In the genomic region with DNA sequence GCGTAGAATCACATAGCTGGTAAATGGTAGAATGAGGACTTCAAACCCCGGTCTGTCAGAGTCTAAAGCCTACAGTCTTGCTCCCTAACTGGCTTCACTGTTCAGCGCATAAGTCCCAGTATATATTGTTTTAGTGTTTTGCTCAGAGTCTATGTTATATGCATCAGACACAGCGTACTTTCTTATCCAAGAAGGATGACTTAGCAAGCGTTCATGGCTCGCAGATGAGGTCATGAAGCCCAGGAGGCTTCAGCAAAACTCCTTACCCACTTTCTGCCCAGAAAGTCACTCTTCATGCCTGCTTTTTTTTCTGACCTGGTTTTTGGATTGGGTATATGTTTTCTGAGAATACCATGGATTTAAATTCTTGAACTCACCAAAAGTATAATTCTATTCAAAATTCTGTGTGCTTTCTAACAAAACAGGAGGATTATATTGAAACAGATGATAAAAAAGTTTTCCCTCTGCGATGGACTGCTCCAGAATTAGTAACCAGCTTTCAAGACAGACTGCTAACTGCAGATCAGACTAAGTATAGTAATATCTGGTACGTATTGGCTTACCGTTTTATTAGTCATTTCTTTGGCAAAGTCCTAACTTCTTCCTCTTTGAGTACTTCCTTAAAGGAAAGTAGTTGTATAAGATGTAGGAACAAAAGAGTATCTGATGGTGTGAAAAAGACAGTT, we compare ENCODE assay signal across 13 cellular contexts. TPM values are rescaled to one million over a fixed set of nuclear protein-coding genes. Genes with fewer than 3 reads are reported as not detected.
DNase-seq lines count a peak whose midpoint lies in the region; ATAC-seq, FAIRE-seq and TF ChIP-seq lines count a peak whose summit lies in the region.
"Had no signal": no experiment of that assay in that cellular context is flagged by ENCODE, and none has a peak within 500 bp of the region (broad histone marks: within the 10 kb centered on the region; RNA-seq: fewer than 3 reads in every experiment).

No MANE protein-coding gene starts in this region.

- H3K27ac Mint-ChIP-seq in nephron progenitor cell = peak overlapping the region; percentile 30

- H3K4me1 Mint-ChIP-seq in nephron progenitor cell = no peaks in the 10 kb centered on the region

- no peak overlapping the region for H3K4me3 ChIP-seq in NB4 (ENCODE audit: low read depth, low read length)
- H3K4me3 ChIP-seq in brain microvascular endothelial cell (ENCODE audit: low read depth, low read length) = no peak overlapping the region
- H3K4me3 ChIP-seq in small intestine (ENCODE audit: low read depth in 1 of 2, low read length in 2 of 2) = no peak overlapping the region
- H3K4me3 ChIP-seq: esophagus squamous epithelium, left ventricle myocardium inferior, tibial nerve had no signal

- no peak overlapping the region for H3K4me3 Mint-ChIP-seq in nephron progenitor cell

- no peaks in the 10 kb centered on the region for H3K27me3 Mint-ChIP-seq in nephron progenitor cell (ENCODE audit: low read depth, poor library complexity)

- no peak for TF ChIP-seq CTCF in NB4 (IDR thresholded peaks at IDR 0.05; ENCODE audit: low read depth, low read length)
- TF ChIP-seq CTCF in brain microvascular endothelial cell (IDR thresholded peaks at IDR 0.05; ENCODE audit: low read depth, low read length, missing control alignments) = no peak
- no peak for TF ChIP-seq CTCF in nephron progenitor cell (IDR thresholded peaks at IDR 0.05)

- FAIRE-seq in small intestine (lab: Jason Lieb, UNC) = no peak

- H3K27ac ChIP-seq in brain microvascular endothelial cell (peak overlapping the region; percentile 47), small intestine (ENCODE audit: low read depth in 1 of 2, low read length in 1 of 2) (no peak overlapping the region)
- H3K27ac ChIP-seq: esophagus squamous epithelium, left ventricle myocardium inferior had no signal

- H3K9me3 Mint-ChIP-seq in nephron progenitor cell = peaks cover 15% of the 10 kb centered on the region

- in situ Hi-C loops in brain microvascular endothelial cell (cut with HindIII; ENCODE audit: low pct_ligation_motif_present, low sequenced_read_pairs) = no loop called here

- no peaks in the 10 kb centered on the region for H3K4me1 ChIP-seq in small intestine (ENCODE audit: control insufficient read depth in 2 of 2, insufficient read depth in 1 of 2, low read depth in 1 of 2, low read length in 1 of 2)
- H3K4me1 ChIP-seq: left ventricle myocardium inferior, tibial nerve had no signal

- peaks cover 76% of the 10 kb centered on the region for H3K36me3 Mint-ChIP-seq in nephron progenitor cell (ENCODE audit: low read depth)

- 76 to 85% (median 84%) methylated on average over 9 of the region's 9 CpGs for WGBS in small intestine, 3 donors

- no peaks in the 10 kb centered on the region for H3K9me3 ChIP-seq in small intestine (ENCODE audit: control insufficient read depth, low read depth)
- H3K9me3 ChIP-seq: esophagus squamous epithelium, left ventricle myocardium inferior, tibial nerve had no signal

- no peaks in the 10 kb centered on the region for H3K27me3 ChIP-seq in brain microvascular endothelial cell (replicated peaks)
- no peaks in the 10 kb centered on the region for H3K27me3 ChIP-seq in small intestine (ENCODE audit: control insufficient read depth in 2 of 2, insufficient read depth in 2 of 2, low read length in 2 of 2)
- H3K27me3 ChIP-seq: esophagus squamous epithelium, tibial nerve had no signal

- no peak for TF ChIP-seq POLR2A in NB4 (IDR thresholded peaks at IDR 0.05; ENCODE audit: extremely low read depth, insufficient read length)

- DNase-seq in A172 (ENCODE audit: low spot score) = peak; percentile 47
- peak; percentile 53 for DNase-seq in NB4 (ENCODE audit: low read depth)
- peak; percentile 37 for DNase-seq in brain microvascular endothelial cell
- DNase-seq in nephron progenitor cell = no peak
- no peak for DNase-seq in small intestine
- no peak for DNase-seq in KG1 (lab: John Stamatoyannopoulos, UW)
- DNase-seq: esophagus squamous epithelium, GDM1, left ventricle myocardium inferior, NCI-H526 treated with DMSO at 0.1 percent for 48 hours had no signal

- ATAC-seq in GM21526 (IDR thresholded peaks at IDR 0.05; ENCODE audit: low FRiP score, unreplicated experiment) = no peak
- ATAC-seq in GM18519 (IDR thresholded peaks at IDR 0.05; ENCODE audit: low FRiP score, unreplicated experiment) = no peak

- H3K36me3 ChIP-seq in brain microvascular endothelial cell (replicated peaks) = peaks cover 2% of the 10 kb centered on the region
- peaks cover 0 to 7% of the 10 kb centered on the region in 2 donors for H3K36me3 ChIP-seq in small intestine (ENCODE audit: control insufficient read depth in 2 of 2, insufficient read depth in 2 of 2, low read length in 2 of 2)

RNA-seq across cellular contexts. Expression of a gene that starts 24.6 kb away (rescaled TPM):
- not detected in 2 replicates for total RNA-seq in A172 (2014; rRNA removed; shearing (Covaris generic))
- 1 to 10 TPM in 2 of 3 donors, not detected in 1; 2.6 to 4.1 TPM for polyA plus RNA-seq in small intestine
- total RNA-seq: left ventricle myocardium inferior, tibial nerve had no signal

Comparison
In these comparisons a context has a peak if more than half of its experiments do, and no peak if none do; other contexts are left out.
1. DNase-seq: peak in A172 (single experiment), NB4 (single experiment) and brain microvascular endothelial cell (single experiment); none in nephron progenitor cell (single experiment), small intestine (single experiment) and KG1 (single experiment).